2 cellular contexts compared by ENCODE assay signal in genomic region chr5:93357686-93358085, GRCh38.
TF ChIP-seq lines count a peak whose summit lies in the region.

No MANE protein-coding gene starts in this region.

TF ChIP-seq in HCT116, 20 proteins besides CTCF, POLR2A, EP300 and RAD21 (continued from another document):
- TF ChIP-seq REST (IDR thresholded peaks at IDR 0.05; ENCODE audit: low read depth) (no peak), YY1 (IDR thresholded peaks at IDR 0.05; ENCODE audit: extremely low read depth, insufficient replicate concordance, low read depth, low read length) (no peak), ATF3 (IDR thresholded peaks at IDR 0.05) (no peak), SRF (IDR thresholded peaks at IDR 0.05; ENCODE audit: low read depth) (no peak), SIN3A (IDR thresholded peaks at IDR 0.05; ENCODE audit: low read depth) (no peak), EGR1 (IDR thresholded peaks at IDR 0.05; ENCODE audit: low read depth) (no peak)
- TF ChIP-seq, protein P1, sequence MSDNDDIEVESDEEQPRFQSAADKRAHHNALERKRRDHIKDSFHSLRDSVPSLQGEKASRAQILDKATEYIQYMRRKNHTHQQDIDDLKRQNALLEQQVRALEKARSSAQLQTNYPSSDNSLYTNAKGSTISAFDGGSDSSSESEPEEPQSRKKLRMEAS (IDR thresholded peaks at IDR 0.05) = no peak
- TF ChIP-seq, protein P2, sequence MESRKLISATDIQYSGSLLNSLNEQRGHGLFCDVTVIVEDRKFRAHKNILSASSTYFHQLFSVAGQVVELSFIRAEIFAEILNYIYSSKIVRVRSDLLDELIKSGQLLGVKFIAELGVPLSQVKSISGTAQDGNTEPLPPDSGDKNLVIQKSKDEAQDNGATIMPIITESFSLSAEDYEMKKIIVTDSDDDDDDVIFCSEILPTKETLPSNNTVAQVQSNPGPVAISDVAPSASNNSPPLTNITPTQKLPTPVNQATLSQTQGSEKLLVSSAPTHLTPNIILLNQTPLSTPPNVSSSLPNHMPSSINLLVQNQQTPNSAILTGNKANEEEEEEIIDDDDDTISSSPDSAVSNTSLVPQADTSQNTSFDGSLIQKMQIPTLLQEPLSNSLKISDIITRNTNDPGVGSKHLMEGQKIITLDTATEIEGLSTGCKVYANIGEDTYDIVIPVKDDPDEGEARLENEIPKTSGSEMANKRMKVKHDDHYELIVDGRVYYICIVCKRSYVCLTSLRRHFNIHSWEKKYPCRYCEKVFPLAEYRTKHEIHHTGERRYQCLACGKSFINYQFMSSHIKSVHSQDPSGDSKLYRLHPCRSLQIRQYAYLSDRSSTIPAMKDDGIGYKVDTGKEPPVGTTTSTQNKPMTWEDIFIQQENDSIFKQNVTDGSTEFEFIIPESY (IDR thresholded peaks at IDR 0.05; ENCODE audit: extremely low read depth, insufficient replicate concordance, low read length) = no peak

TF ChIP-seq in endothelial cell of umbilical vein, 7 proteins besides CTCF, POLR2A, EP300 and RAD21 (continued from another document):
- no peak for TF ChIP-seq FOS (IDR thresholded peaks at IDR 0.05; ENCODE audit: borderline replicate concordance, insufficient read depth, low read length)
- no peak for TF ChIP-seq MYC (IDR thresholded peaks at IDR 0.05; ENCODE audit: low read depth, low read length)
